ENCODE assay signal across 8 cellular contexts in genomic region chr10:80462986-80463741, GRCh38. TPM values are rescaled to one million over a fixed set of nuclear protein-coding genes. Genes with fewer than 3 reads are reported as not detected.
DNase-seq lines count a peak whose midpoint lies in the region; ATAC-seq and TF ChIP-seq lines count a peak whose summit lies in the region.

No MANE protein-coding gene starts in this region.

- H3K9me3 Mint-ChIP-seq in Calu3 (ENCODE audit: low read depth, unreplicated experiment) = no peaks in the 10 kb centered on the region
- H3K9me3 Mint-ChIP-seq in effector memory CD8-positive, alpha-beta T cell = no peaks in the 10 kb centered on the region

- H3K36me3 Mint-ChIP-seq in Calu3 (ENCODE audit: insufficient read depth, unreplicated experiment) = peaks cover 47% of the 10 kb centered on the region
- H3K36me3 Mint-ChIP-seq in effector memory CD8-positive, alpha-beta T cell (ENCODE audit: insufficient read depth) = peaks cover 30% of the 10 kb centered on the region

- H3K36me3 ChIP-seq in prostate gland (no peaks in the 10 kb centered on the region), HAP-1 (replicated peaks) (no peaks in the 10 kb centered on the region; the same call in 1 of the 2 replicates)

- H3K27ac Mint-ChIP-seq in Calu3 (ENCODE audit: unreplicated experiment) = peak overlapping the region; percentile 94
- H3K27ac Mint-ChIP-seq in effector memory CD8-positive, alpha-beta T cell = peak overlapping the region; percentile 92 to 93

- H3K9me3 ChIP-seq in prostate gland (no peaks in the 10 kb centered on the region), HAP-1 (no peaks in the 10 kb centered on the region)

- H3K4me1 ChIP-seq in prostate gland (replicated peaks) = peaks cover 81% of the 10 kb centered on the region
- H3K4me1 ChIP-seq in HAP-1 = peaks cover 28% of the 10 kb centered on the region

- no peak for TF ChIP-seq POLR2A in prostate gland (IDR thresholded peaks at IDR 0.05)

- H3K27me3 Mint-ChIP-seq in Calu3 (ENCODE audit: unreplicated experiment) = no peaks in the 10 kb centered on the region
- H3K27me3 Mint-ChIP-seq in effector memory CD8-positive, alpha-beta T cell = no peaks in the 10 kb centered on the region

- peak; percentile 33 for ATAC-seq in GM21390 (IDR thresholded peaks at IDR 0.05; ENCODE audit: unreplicated experiment)
- ATAC-seq in effector memory CD8-positive, alpha-beta T cell (replicated peaks) = no peak

- H3K4me3 ChIP-seq in prostate gland (no peak overlapping the region), HAP-1 (no peak overlapping the region)

- no peak for TF ChIP-seq CTCF in Calu3 (IDR thresholded peaks at IDR 0.05; ENCODE audit: unreplicated experiment)
- TF ChIP-seq CTCF in prostate gland (IDR thresholded peaks at IDR 0.05) = no peak

- H3K27me3 ChIP-seq in prostate gland (replicated peaks; ENCODE audit: insufficient read depth) (no peaks in the 10 kb centered on the region), HAP-1 (ENCODE audit: low read depth) (no peaks in the 10 kb centered on the region)

- 34% methylated on average over 5 of the region's 5 CpGs for WGBS in prostate gland

- H3K4me3 Mint-ChIP-seq in Calu3 (ENCODE audit: low read depth, unreplicated experiment) = no peak overlapping the region
- peak overlapping the region; percentile 92 to 97 for H3K4me3 Mint-ChIP-seq in effector memory CD8-positive, alpha-beta T cell

- no TSS peak for BruUV-seq in Calu3 (replicated peaks; lab: Mats Ljungman, UMichigan)

- no peak for DNase-seq in Calu3
- DNase-seq in NCI-H526 treated with DMSO at 0.1 percent for 48 hours (lab: John Stamatoyannopoulos, UW) = peak; percentile 30
- no peak for DNase-seq in effector memory CD8-positive, alpha-beta T cell
- DNase-seq in prostate gland (ENCODE audit: low spot score) = no peak
- DNase-seq in NCI-H2029 (lab: John Stamatoyannopoulos, UW) = no peak
- no peak for DNase-seq in activated CD8-positive, alpha-beta memory T cell treated with anti-CD3 and anti-CD28 coated beads for 24 hours
- DNase-seq in HAP-1 (ENCODE audit: low spot score in 2 of 2) = no peak

- peaks cover 96% of the 10 kb centered on the region for H3K4me1 Mint-ChIP-seq in Calu3 (ENCODE audit: low read depth, unreplicated experiment)
- peaks cover 94 to 98% of the 10 kb centered on the region in 2 donors for H3K4me1 Mint-ChIP-seq in effector memory CD8-positive, alpha-beta T cell (ENCODE audit: low read depth in 2 of 2)

- in situ Hi-C loops in HAP-1 (cut with MboI; ENCODE audit: low sequenced_read_pairs) = no loop called here

- peak overlapping the region; percentile 78 to 85 for H3K27ac ChIP-seq in prostate gland

- CTCF ChIA-PET in Calu3 (lab: Charles Lee) = interaction anchor here (0.9 to 10.0 kb wide), 2 partner anchors 41 to 44 kb away, joined by 3 to 122 read pairs; no protein-coding TSS in a partner anchor

- intact Hi-C loops in Calu3 (cut with micrococcal nuclease; ENCODE audit: unreplicated experiment) = no loop called here
- intact Hi-C loops in prostate gland (cut with DNase I) = no loop called here

RNA-seq across cellular contexts. Expression of gene TSPAN14, which starts 9.1 kb away (rescaled TPM):
- total RNA-seq in Calu3 (2022) (98.6 and 116 TPM in 2 replicates), prostate gland (100 to 1,000 TPM in 1 of 2 donors, 10 to 100 TPM in 1; 69.8 to 103 TPM)

RNA-seq across cellular contexts. Expression of gene PRXL2A, which starts 54.8 kb away (rescaled TPM):
- total RNA-seq in Calu3 (2022) = 61.4 and 67.2 TPM in 2 replicates
- total RNA-seq in prostate gland = 100 to 1,000 TPM in 1 of 2 donors, 10 to 100 TPM in 1; 86.0 to 101 TPM
